16 cellular contexts compared by ENCODE assay signal in genomic region chr6:11616200-11616611, GRCh38.
DNase-seq lines count a peak whose midpoint lies in the region; FAIRE-seq and TF ChIP-seq lines count a peak whose summit lies in the region.
"Had no signal": no experiment of that assay in that cellular context is flagged by ENCODE, and none has a peak within 500 bp of the region (broad histone marks: within the 10 kb centered on the region; RNA-seq: fewer than 3 reads in every experiment).

No MANE protein-coding gene starts in this region.

- H3K9ac ChIP-seq in neural progenitor cell, result no peak overlapping the region

- TF ChIP-seq CTCF in AG09319 (IDR thresholded peaks at IDR 0.05; ENCODE audit: low read depth, low read length), result no peak
- no peak for TF ChIP-seq CTCF in neural progenitor cell (IDR thresholded peaks at IDR 0.05)

- no peak for FAIRE-seq in HTR-8/SVneo (lab: Jason Lieb, UNC)

- H3K9me3 ChIP-seq in neural progenitor cell (ENCODE audit: low read depth), result no peaks in the 10 kb centered on the region

- H3K9me3 Mint-ChIP-seq in neural progenitor cell, result no peaks in the 10 kb centered on the region
- H3K9me3 Mint-ChIP-seq: brain, WTC11 had no signal

- H3K4me1 ChIP-seq in neural progenitor cell, result no peaks in the 10 kb centered on the region

- no peak overlapping the region for H3K4me3 Mint-ChIP-seq in neural progenitor cell
- H3K4me3 Mint-ChIP-seq: brain, WTC11 had no signal

- no peaks in the 10 kb centered on the region for H4K20me1 ChIP-seq in neural progenitor cell (ENCODE audit: low read depth)

- peak overlapping the region; percentile 73 for H2AFZ ChIP-seq in neural progenitor cell (replicated peaks)

- peaks cover 20% of the 10 kb centered on the region for H3K4me1 Mint-ChIP-seq in neural progenitor cell
- H3K4me1 Mint-ChIP-seq: brain had no signal

- no peak overlapping the region for H3K27ac Mint-ChIP-seq in neural progenitor cell
- H3K27ac Mint-ChIP-seq: brain, WTC11 had no signal

- peaks cover 4% of the 10 kb centered on the region for H3K27me3 Mint-ChIP-seq in neural progenitor cell (ENCODE audit: insufficient read depth, low read depth)
- H3K27me3 Mint-ChIP-seq: brain had no signal

- peak; percentile 84 for DNase-seq in AG09319 (ENCODE audit: extremely low read depth, low read depth)
- DNase-seq in LHCN-M2 (ENCODE audit: low read depth), result peak; percentile 95
- peak; percentile 23 for DNase-seq in dermis blood vessel endothelial cell
- DNase-seq in neural progenitor cell (ENCODE audit: low spot score), result no peak
- DNase-seq in HTR-8/SVneo (ENCODE audit: insufficient read length, low spot score), result no peak
- no peak for DNase-seq in activated effector memory CD4-positive, alpha-beta T cell treated with anti-CD3 and anti-CD28 coated beads, Interleukin-2, amount 50 U/mL, for 16 hours
- DNase-seq in GM19238 (ENCODE audit: insufficient read length, low spot score), result no peak
- no peak for DNase-seq in DMS79 (lab: John Stamatoyannopoulos, UW)
- DNase-seq: activated T-cell treated with anti-CD3 and anti-CD28 coated beads, Interleukin-2, amount 50 U/mL, for 1 hour; foreskin melanocyte; Kasumi-1; left colon had no signal

- no peaks in the 10 kb centered on the region for H3K27me3 ChIP-seq in neural progenitor cell

- H3K36me3 Mint-ChIP-seq in neural progenitor cell, result no peaks in the 10 kb centered on the region
- H3K36me3 Mint-ChIP-seq: brain, WTC11 had no signal

- no peaks in the 10 kb centered on the region for H3K36me3 ChIP-seq in neural progenitor cell

- H3K4me3 ChIP-seq in neural progenitor cell, result no peak overlapping the region

- H3K79me2 ChIP-seq in neural progenitor cell (ENCODE audit: low read depth), result no peaks in the 10 kb centered on the region

- no peak overlapping the region for H3K27ac ChIP-seq in neural progenitor cell
- H3K27ac ChIP-seq: C4-2B, RWPE1 had no signal

- peaks cover 10% of the 10 kb centered on the region for H3F3A ChIP-seq in neural progenitor cell (ENCODE audit: low read depth)

- H3K4me2 ChIP-seq in neural progenitor cell, result no peak overlapping the region

Comparison
In these comparisons a context has a peak if more than half of its experiments do, and no peak if none do; other contexts are left out.
1. DNase-seq: peak in AG09319 (single experiment), LHCN-M2 (single experiment) and dermis blood vessel endothelial cell (single experiment); none in neural progenitor cell (single experiment), HTR-8/SVneo (single experiment), activated effector memory CD4-positive, alpha-beta T cell treated with anti-CD3 and anti-CD28 coated beads, Interleukin-2, amount 50 U/mL, for 16 hours (single experiment), GM19238 (single experiment) and DMS79 (single experiment).